Comparison of ENCODE assay signal across 25 cellular contexts in genomic region chr5:176492431-176492830, GRCh38. TPM values are rescaled to one million over a fixed set of nuclear protein-coding genes. Genes with fewer than 3 reads are reported as not detected.
A peak's percentile ranks its signal among the peaks of the same experiment; 100 is the strongest.
DNase-seq lines count a peak whose midpoint lies in the region; ATAC-seq, FAIRE-seq and TF ChIP-seq lines count a peak whose summit lies in the region.
"Had no signal": no experiment of that assay in that cellular context is flagged by ENCODE, and none has a peak within 500 bp of the region (broad histone marks: within the 10 kb centered on the region; RNA-seq: fewer than 3 reads in every experiment).

No MANE protein-coding gene starts in this region.

- FAIRE-seq in A549 (lab: Jason Lieb, UNC) (no peak), K562 (lab: Jason Lieb, UNC) (no peak)
- FAIRE-seq: endothelial cell of umbilical vein had no signal

- WGBS in A549 (ENCODE audit: missing lambda C conversion rate) = 45% methylated on average over 3 of the region's 3 CpGs
- WGBS in K562 (ENCODE audit: insufficient coverage, low coverage, missing lambda C conversion rate) = 96% methylated on average over 3 of the region's 3 CpGs

- no peaks in the 10 kb centered on the region; the same call in 2 of the 3 replicates for H3K79me2 ChIP-seq in K562 (ENCODE audit: control insufficient read depth, insufficient read depth, low read length)

- peaks cover 87% of the 10 kb centered on the region for H3K36me3 ChIP-seq in K562 (ENCODE audit: control insufficient read depth, insufficient read depth, low read length)

- H3K4me2 ChIP-seq in A549 = peak overlapping the region; percentile 17; the same call in 2 of the 3 replicates
- H3K4me2 ChIP-seq in K562 (ENCODE audit: insufficient read depth, low read length) = no peak overlapping the region

- no peak for DNase-seq in A549 (ENCODE audit: low read depth in 1 of 2, low spot score in 1 of 2)
- DNase-seq in HPDE6-E6E7 (ENCODE audit: extremely low spot score) = peak; percentile 76
- no peak for DNase-seq in K562 (ENCODE audit: extremely low read depth in 1 of 4, low spot score in 3 of 4)
- peak; percentile 90 to 94 for DNase-seq in foreskin keratinocyte
- no peak for DNase-seq in amniotic stem cell (lab: John Stamatoyannopoulos, UW)
- no peak for DNase-seq in activated CD4-positive, alpha-beta memory T cell treated with anti-CD3 and anti-CD28 coated beads for 36 hours
- DNase-seq in NCI-H524 (lab: John Stamatoyannopoulos, UW) = no peak
- no peak for DNase-seq in NCI-H345 treated with DMSO at 0.1 percent for 48 hours (lab: John Stamatoyannopoulos, UW; ENCODE audit: unreplicated experiment)
- DNase-seq: activated CD4-positive, alpha-beta T cell treated with anti-CD3 and anti-CD28 coated beads, Interleukin-2, amount 10 ng/mL, durations not matched to agents 24 days and 14 days; activated CD8-positive, alpha-beta memory T cell treated with anti-CD3 and anti-CD28 coated beads, Interleukin-2, amount 50 U/mL, for 48 hours; activated naive CD4-positive, alpha-beta T cell treated with anti-CD3 and anti-CD28 coated beads for 36 hours; cortex of kidney; DMS53; KG1; left ventricle myocardium inferior; NCI-H2029; occipital lobe; right cardiac atrium; stimulated activated CD4-positive, alpha-beta T cell treated with anti-CD3 and anti-CD28 coated beads, Interleukin-15, amount 100 ng/mL, for 24 hours; SW 1271; testis had no signal

- TF ChIP-seq RAD21 in A549 (conservative IDR thresholded peaks at IDR 0.05 in 1 of 2, IDR thresholded peaks at IDR 0.05 in 1 of 2) = no peak
- TF ChIP-seq RAD21 in K562 (CRISPR knock-in tag; conservative IDR thresholded peaks at IDR 0.05 in 1 of 2, IDR thresholded peaks at IDR 0.05 in 1 of 2) = no peak

- ATAC-seq in A549 (no peak), K562 (no peak), foreskin keratinocyte (peak; percentile 95)
- ATAC-seq: HCT116, right cardiac atrium, Right ventricle myocardium inferior had no signal

- in situ Hi-C loops in K562 (cut with MboI) = no loop called here

- no peak overlapping the region for H3K4me3 ChIP-seq in A549
- H3K4me3 ChIP-seq in K562 = no peak overlapping the region
- H3K4me3 ChIP-seq: left ventricle myocardium inferior, testis had no signal

- peak overlapping the region in 1 of 2 experiments; percentile 34; a peak in 3 of 6 replicates for H3K27ac ChIP-seq in A549
- H3K27ac ChIP-seq in K562 (ENCODE audit: extremely low read depth, low read depth, low read length) = no peak overlapping the region
- H3K27ac ChIP-seq in foreskin keratinocyte = peak overlapping the region; percentile 41
- H3K27ac ChIP-seq: left ventricle myocardium inferior, testis had no signal

- no peak overlapping the region for H3K9ac ChIP-seq in K562 (ENCODE audit: insufficient read depth in 1 of 2, low read depth in 2 of 2, low read length in 2 of 2)

- intact Hi-C loops in K562 (cut with micrococcal nuclease) = no loop called here
- intact Hi-C loops in activated CD4-positive, alpha-beta memory T cell treated with anti-CD3 and anti-CD28 coated beads for 36 hours (cut with micrococcal nuclease) = no loop called here

- H2AFZ ChIP-seq in K562 (ENCODE audit: low read depth, low read length) = no peak overlapping the region

- no peak for TF ChIP-seq CTCF in A549 (IDR thresholded peaks at IDR 0.05)
- no peak for TF ChIP-seq CTCF in K562 (IDR thresholded peaks at IDR 0.05 in 2 of 3, conservative IDR thresholded peaks at IDR 0.05 in 1 of 3; ENCODE audit: insufficient read depth in 2 of 3, low read depth in 1 of 3, low read length in 3 of 3)
- no peak for TF ChIP-seq CTCF in foreskin keratinocyte (conservative IDR thresholded peaks at IDR 0.05)

- no peak for TF ChIP-seq EP300 in A549 (IDR thresholded peaks at IDR 0.05)
- no peak for TF ChIP-seq EP300 in K562 (IDR thresholded peaks at IDR 0.05; ENCODE audit: low read length)

- no peaks in the 10 kb centered on the region for H3K9me3 Mint-ChIP-seq in activated CD4-positive, alpha-beta memory T cell treated with anti-CD3 and anti-CD28 coated beads for 36 hours
- H3K9me3 Mint-ChIP-seq: activated CD4-positive, alpha-beta T cell treated with anti-CD3 and anti-CD28 coated beads, Interleukin-2, amount 10 ng/mL, durations not matched to agents 24 days and 14 days; activated naive CD4-positive, alpha-beta T cell treated with anti-CD3 and anti-CD28 coated beads for 36 hours had no signal

- H3K9me3 ChIP-seq in A549 (no peaks in the 10 kb centered on the region), K562 (replicated peaks; ENCODE audit: control insufficient read depth, insufficient read depth, low read depth, low read length) (no peaks in the 10 kb centered on the region)
- H3K9me3 ChIP-seq: left ventricle myocardium inferior, testis had no signal

- peaks cover 47% of the 10 kb centered on the region for H3K4me1 ChIP-seq in A549
- no peaks in the 10 kb centered on the region for H3K4me1 ChIP-seq in K562 (replicated peaks in 1 of 2; ENCODE audit: control insufficient read depth in 2 of 2, insufficient read depth in 2 of 2, low read length in 2 of 2)
- H3K4me1 ChIP-seq in foreskin keratinocyte = peaks cover 29% of the 10 kb centered on the region
- H3K4me1 ChIP-seq: testis had no signal

- no TSS peak for BruUV-seq in K562 (replicated peaks; lab: Mats Ljungman, UMichigan)

- TF ChIP-seq POLR2A in A549 (IDR thresholded peaks at IDR 0.05; ENCODE audit: low read length) = no peak
- no peak for TF ChIP-seq POLR2A in K562 (conservative IDR thresholded peaks at IDR 0.05)

- H3K27me3 Mint-ChIP-seq in activated CD4-positive, alpha-beta memory T cell treated with anti-CD3 and anti-CD28 coated beads for 36 hours = no peaks in the 10 kb centered on the region
- H3K27me3 Mint-ChIP-seq: activated CD4-positive, alpha-beta T cell treated with anti-CD3 and anti-CD28 coated beads, Interleukin-2, amount 10 ng/mL, durations not matched to agents 24 days and 14 days had no signal

- peaks cover 45% of the 10 kb centered on the region for H3K36me3 Mint-ChIP-seq in activated CD4-positive, alpha-beta memory T cell treated with anti-CD3 and anti-CD28 coated beads for 36 hours

- no peaks in the 10 kb centered on the region for H3K9me1 ChIP-seq in K562 (ENCODE audit: control insufficient read depth, insufficient read depth, low read length)

- H3K4me3 Mint-ChIP-seq in activated CD4-positive, alpha-beta memory T cell treated with anti-CD3 and anti-CD28 coated beads for 36 hours = no peak overlapping the region
- H3K4me3 Mint-ChIP-seq: activated CD4-positive, alpha-beta T cell treated with anti-CD3 and anti-CD28 coated beads, Interleukin-2, amount 10 ng/mL, durations not matched to agents 24 days and 14 days; activated naive CD4-positive, alpha-beta T cell treated with anti-CD3 and anti-CD28 coated beads for 36 hours had no signal

- no peak overlapping the region for H3K27ac Mint-ChIP-seq in activated CD4-positive, alpha-beta memory T cell treated with anti-CD3 and anti-CD28 coated beads for 36 hours
- H3K27ac Mint-ChIP-seq: activated CD4-positive, alpha-beta T cell treated with anti-CD3 and anti-CD28 coated beads, Interleukin-2, amount 10 ng/mL, durations not matched to agents 24 days and 14 days; activated naive CD4-positive, alpha-beta T cell treated with anti-CD3 and anti-CD28 coated beads for 36 hours had no signal

- CTCF ChIA-PET in A549 (lab: Yijun Ruan, JAX) (interaction anchor here (0.7 to 1.0 kb wide), 2 partner anchors 45 to 50 kb away, joined by 4 read pairs; no protein-coding TSS in a partner anchor), K562 (lab: Yijun Ruan, JAX; ENCODE audit: low intra/inter-chr PET ratio) (no interaction called here)
- CTCF ChIA-PET in activated CD4-positive, alpha-beta memory T cell treated with anti-CD3 and anti-CD28 coated beads for 36 hours (lab: Charles Lee) = no interaction called here

- no peaks in the 10 kb centered on the region for H4K20me1 ChIP-seq in K562 (replicated peaks; ENCODE audit: control insufficient read depth, insufficient read depth, low read length)

- H3K27me3 ChIP-seq in K562 (ENCODE audit: control insufficient read depth in 2 of 2, insufficient read depth in 2 of 2, low read length in 2 of 2) (no peaks in the 10 kb centered on the region), foreskin keratinocyte (no peaks in the 10 kb centered on the region)
- H3K27me3 ChIP-seq: testis had no signal

- POLR2A ChIA-PET in A549 (lab: Yijun Ruan, JAX) = no interaction called here
- POLR2A ChIA-PET in K562 (lab: Yijun Ruan, JAX) = interaction anchor here (1.2 kb wide), 1 partner anchor 45 kb away, joined by 4 read pairs; the partner anchor contains the start of gene RNF44
- POLR2A ChIA-PET in activated CD4-positive, alpha-beta memory T cell treated with anti-CD3 and anti-CD28 coated beads for 36 hours (lab: Charles Lee) = no interaction called here

- peaks cover 11% of the 10 kb centered on the region for H3K4me1 Mint-ChIP-seq in activated CD4-positive, alpha-beta memory T cell treated with anti-CD3 and anti-CD28 coated beads for 36 hours (ENCODE audit: low read depth)

RNA-seq across cellular contexts. Expression of gene FAF2, which starts 44.2 kb away (rescaled TPM):
- polyA plus RNA-seq in A549 (2011; rRNA removed) (90.3 and 90.6 TPM in 2 replicates), A549 (2017; fragmentation: RNase III; extraction: RNeasy Plus Mini Kit Qiagen cat#74134 plus additional on column Dnase treatment) (42.4 to 43.6 TPM (median 42.5 TPM) in 3 replicates), K562 (2011; rRNA removed) (38.6 and 44.6 TPM in 2 replicates), K562 (2014; fragmentation: Illumina TruSeq; extraction: Trizol) (41.9 and 43.4 TPM in 2 replicates), K562 (2014; fragmentation: Nextera tagmentation; extraction: Ambion mirVana) (10 to 100 TPM; 25.2 to 32.8 TPM), K562 (2014; rRNA removed) (25.0 and 30.3 TPM in 2 replicates), foreskin keratinocyte (19.6 and 20.7 TPM in 2 replicates)
- 19.1 and 24.3 TPM in 2 replicates for polyA plus RNA-seq in A549 (2012; cell fraction: cytosol; rRNA removed)
- 19.7 and 28.6 TPM in 2 replicates for polyA plus RNA-seq in A549 (2012; cell fraction: nucleus; rRNA removed)
- 69.9 and 76.2 TPM in 2 replicates for polyA minus RNA-seq in A549 (2011; rRNA and poly(A)+ RNA removed)
- 48.2 and 98.0 TPM in 2 replicates for total RNA-seq in K562 (2011; cell fraction: chromatin; rRNA removed; ENCODE audit: low replicate concordance)
- total RNA-seq in K562 (2011; cell fraction: nucleolus; rRNA removed) = 45.0 and 52.5 TPM in 2 replicates
- 70.0 and 90.6 TPM in 2 replicates for total RNA-seq in K562 (2011; cell fraction: nucleoplasm; rRNA removed)
- total RNA-seq in K562 (2014; rRNA removed) (25.6 and 29.0 TPM in 2 replicates), K562 (2014; rRNA removed; fragmentation: Illumina TruSeq; extraction: Trizol) (37.8 and 41.6 TPM in 2 replicates), K562 (2015; rRNA removed; fragmentation: Illumina TruSeq; extraction: Trizol) (35.4 and 36.1 TPM in 2 replicates), K562 (2021) (33.7 and 37.7 TPM in 2 replicates), foreskin keratinocyte (42.7 and 48.8 TPM in 2 replicates)
- 22.1 and 28.9 TPM in 2 replicates for polyA plus RNA-seq in K562 (2011; cell fraction: cytosol; rRNA removed)
- polyA plus RNA-seq in K562 (2011; cell fraction: nucleus; rRNA removed) = 33.7 and 37.6 TPM in 2 replicates
- 23.2 and 26.6 TPM in 2 replicates for polyA plus RNA-seq in K562 (2012)
- 63.2 and 66.8 TPM in 2 replicates for polyA minus RNA-seq in K562 (2011; rRNA and poly(A)+ RNA removed)
- 22.9 and 31.1 TPM in 2 replicates for polyA minus RNA-seq in K562 (2011; cell fraction: cytosol; rRNA and poly(A)+ RNA removed)
- 12.4 and 23.8 TPM in 2 replicates for polyA minus RNA-seq in K562 (2011; cell fraction: nucleus; rRNA and poly(A)+ RNA removed)
- total RNA-seq in activated CD4-positive, alpha-beta memory T cell treated with anti-CD3 and anti-CD28 coated beads for 36 hours = 10 to 100 TPM; 34.4 to 34.6 TPM

RNA-seq across cellular contexts. Expression of gene RNF44, which starts 44.8 kb away (rescaled TPM):
- polyA plus RNA-seq in A549 (2011; rRNA removed) = 9.2 and 9.9 TPM in 2 replicates
- polyA plus RNA-seq in A549 (2012; cell fraction: cytosol; rRNA removed) = 26.5 and 39.3 TPM in 2 replicates
- 125 and 153 TPM in 2 replicates for polyA plus RNA-seq in A549 (2012; cell fraction: nucleus; rRNA removed)
- polyA plus RNA-seq in A549 (2017; fragmentation: RNase III; extraction: RNeasy Plus Mini Kit Qiagen cat#74134 plus additional on column Dnase treatment) = 30.4 to 35.8 TPM (median 32.7 TPM) in 3 replicates
- 6.4 and 10.0 TPM in 2 replicates for polyA minus RNA-seq in A549 (2011; rRNA and poly(A)+ RNA removed)
- total RNA-seq in K562 (2011; cell fraction: chromatin; rRNA removed; ENCODE audit: low replicate concordance) = 109 and 250 TPM in 2 replicates
- total RNA-seq in K562 (2011; cell fraction: nucleolus; rRNA removed) = 141 and 156 TPM in 2 replicates
- total RNA-seq in K562 (2011; cell fraction: nucleoplasm; rRNA removed) = 127 and 128 TPM in 2 replicates
- total RNA-seq in K562 (2014; rRNA removed) = 14.8 and 19.7 TPM in 2 replicates
- 4.8 and 5.1 TPM in 2 replicates for total RNA-seq in K562 (2014; rRNA removed; fragmentation: Illumina TruSeq; extraction: Trizol)
- 7.2 and 7.5 TPM in 2 replicates for total RNA-seq in K562 (2015; rRNA removed; fragmentation: Illumina TruSeq; extraction: Trizol)
- 64.0 and 82.6 TPM in 2 replicates for total RNA-seq in K562 (2021)
- 7.4 and 25.6 TPM in 2 replicates for polyA plus RNA-seq in K562 (2011; rRNA removed)
- polyA plus RNA-seq in K562 (2011; cell fraction: cytosol; rRNA removed) = 9.9 and 13.1 TPM in 2 replicates
- polyA plus RNA-seq in K562 (2011; cell fraction: nucleus; rRNA removed) = 196 and 219 TPM in 2 replicates
- polyA plus RNA-seq in K562 (2012) = 33.9 and 73.5 TPM in 2 replicates
- 20.5 and 39.3 TPM in 2 replicates for polyA plus RNA-seq in K562 (2014; fragmentation: Illumina TruSeq; extraction: Trizol)
- polyA plus RNA-seq in K562 (2014; fragmentation: Nextera tagmentation; extraction: Ambion mirVana) = 1 to 10 TPM; 1.6 to 2.5 TPM
- polyA plus RNA-seq in K562 (2014; rRNA removed) = 40.1 and 51.0 TPM in 2 replicates
- 2.8 and 3.0 TPM in 2 replicates for polyA minus RNA-seq in K562 (2011; rRNA and poly(A)+ RNA removed)
- polyA minus RNA-seq in K562 (2011; cell fraction: cytosol; rRNA and poly(A)+ RNA removed) = 17.2 and 25.7 TPM in 2 replicates
- polyA minus RNA-seq in K562 (2011; cell fraction: nucleus; rRNA and poly(A)+ RNA removed) = 40.7 and 48.8 TPM in 2 replicates
- total RNA-seq in foreskin keratinocyte = 12.5 and 15.3 TPM in 2 replicates
- 12.1 and 12.7 TPM in 2 replicates for polyA plus RNA-seq in foreskin keratinocyte
- total RNA-seq in activated CD4-positive, alpha-beta memory T cell treated with anti-CD3 and anti-CD28 coated beads for 36 hours = 10 to 100 TPM; 61.9 to 68.1 TPM

RNA-seq across cellular contexts. Expression of gene CDHR2, which starts 56.7 kb away (rescaled TPM):
- polyA plus RNA-seq in A549 (2011; rRNA removed) (0.08 and 0.09 TPM in 2 replicates), A549 (2017; fragmentation: RNase III; extraction: RNeasy Plus Mini Kit Qiagen cat#74134 plus additional on column Dnase treatment) (not detected in 3 replicates), K562 (2011; rRNA removed) (0.01 TPM in 1 of 2 replicates, not detected in the other), K562 (2014; fragmentation: Illumina TruSeq; extraction: Trizol) (0.01 and 0.04 TPM in 2 replicates), K562 (2014; fragmentation: Nextera tagmentation; extraction: Ambion mirVana) (not detected), K562 (2014; rRNA removed) (0.03 TPM in 1 of 2 replicates, not detected in the other), foreskin keratinocyte (0.03 TPM in 1 of 2 replicates, not detected in the other)
- 0.01 TPM in 1 of 2 replicates, not detected in the other for polyA plus RNA-seq in A549 (2012; cell fraction: cytosol; rRNA removed)
- 0.10 and 0.38 TPM in 2 replicates for polyA plus RNA-seq in A549 (2012; cell fraction: nucleus; rRNA removed)
- 0.10 and 0.12 TPM in 2 replicates for polyA minus RNA-seq in A549 (2011; rRNA and poly(A)+ RNA removed)
- 1.0 TPM in 1 of 2 replicates, not detected in the other for total RNA-seq in K562 (2011; cell fraction: chromatin; rRNA removed; ENCODE audit: low replicate concordance)
- 0.13 and 0.17 TPM in 2 replicates for total RNA-seq in K562 (2011; cell fraction: nucleolus; rRNA removed)
- total RNA-seq in K562 (2011; cell fraction: nucleoplasm; rRNA removed) = 0.15 TPM in 1 of 2 replicates, not detected in the other
- total RNA-seq in K562 (2014; rRNA removed) (0.04 and 0.09 TPM in 2 replicates), K562 (2014; rRNA removed; fragmentation: Illumina TruSeq; extraction: Trizol) (0.10 and 0.18 TPM in 2 replicates), K562 (2015; rRNA removed; fragmentation: Illumina TruSeq; extraction: Trizol) (0.22 and 0.23 TPM in 2 replicates), K562 (2021) (0.36 and 0.62 TPM in 2 replicates), foreskin keratinocyte (0.04 and 0.27 TPM in 2 replicates)
- not detected in 2 replicates for polyA plus RNA-seq in K562 (2011; cell fraction: cytosol; rRNA removed)
- polyA plus RNA-seq in K562 (2011; cell fraction: nucleus; rRNA removed) = 0.06 and 0.18 TPM in 2 replicates
- polyA plus RNA-seq in K562 (2012) = 0.07 and 0.42 TPM in 2 replicates
- not detected in 2 replicates for polyA minus RNA-seq in K562 (2011; rRNA and poly(A)+ RNA removed)
- 0.67 TPM in 1 of 2 replicates, not detected in the other for polyA minus RNA-seq in K562 (2011; cell fraction: cytosol; rRNA and poly(A)+ RNA removed)
- polyA minus RNA-seq in K562 (2011; cell fraction: nucleus; rRNA and poly(A)+ RNA removed) = 0.27 and 0.33 TPM in 2 replicates
- under 1 TPM; 0.36 to 0.38 TPM for total RNA-seq in activated CD4-positive, alpha-beta memory T cell treated with anti-CD3 and anti-CD28 coated beads for 36 hours
- total RNA-seq: endothelial cell of umbilical vein, NCI-H460 had no signal
- polyA plus RNA-seq: endothelial cell of umbilical vein, right cardiac atrium had no signal

Comparison
In these comparisons a context has a peak if more than half of its experiments do, and no peak if none do; other contexts are left out.
1. DNase-seq: peak in HPDE6-E6E7 (single experiment) and foreskin keratinocyte (2 of 2); none in A549 (0 of 2), K562 (0 of 4), amniotic stem cell (single experiment), activated CD4-positive, alpha-beta memory T cell treated with anti-CD3 and anti-CD28 coated beads for 36 hours (single experiment), NCI-H524 (0 of 2) and NCI-H345 treated with DMSO at 0.1 percent for 48 hours (single experiment).